Comparison of ENCODE assay signal across 8 cellular contexts in genomic region chr17:61411944-61412859, GRCh38. TPM values are rescaled to one million over a fixed set of nuclear protein-coding genes. Genes with fewer than 3 reads are reported as not detected.
DNase-seq lines count a peak whose midpoint lies in the region; ATAC-seq and TF ChIP-seq lines count a peak whose summit lies in the region.

No MANE protein-coding gene starts in this region.

- H3K36me3 ChIP-seq in Caco-2 (ENCODE audit: control insufficient read depth, insufficient read depth, low read length) (no peaks in the 10 kb centered on the region), HUES64 (ENCODE audit: insufficient read depth, low read length) (no peaks in the 10 kb centered on the region), PC-9 (ENCODE audit: low read depth) (no peaks in the 10 kb centered on the region)

- H3K4me3 Mint-ChIP-seq in Caco-2 (ENCODE audit: unreplicated experiment) (peak overlapping the region; percentile 77), nephron (peak overlapping the region; percentile 80 to 89 (median 87))
- peak overlapping the region; percentile 51 for H3K4me3 Mint-ChIP-seq in activated T-helper 2 cell treated with anti-CD3 and anti-CD28 coated beads, Interferon-gamma antibody, Interleukin-2, Interleukin-4, amounts not matched to agents 10 μg/mL and 5 μg/mL and 100 μg/mL, durations not matched to agents 14 hours and 24 hours and 36 hours (ENCODE audit: low read depth)
- peak overlapping the region; percentile 83 to 86 for H3K4me3 Mint-ChIP-seq in stimulated activated naive CD8-positive, alpha-beta T cell treated with anti-CD3 and anti-CD28 coated beads, Interleukin-15, amount 100 ng/mL, for 72 hours

- H3K27me3 Mint-ChIP-seq in Caco-2 (ENCODE audit: insufficient read depth, unreplicated experiment): no peaks in the 10 kb centered on the region
- peaks cover 56% of the 10 kb centered on the region for H3K27me3 Mint-ChIP-seq in activated T-helper 2 cell treated with anti-CD3 and anti-CD28 coated beads, Interferon-gamma antibody, Interleukin-2, Interleukin-4, amounts not matched to agents 10 μg/mL and 5 μg/mL and 100 μg/mL, durations not matched to agents 14 hours and 24 hours and 36 hours (ENCODE audit: low read depth)
- peaks cover 50% of the 10 kb centered on the region for H3K27me3 Mint-ChIP-seq in nephron (ENCODE audit: low read depth)
- H3K27me3 Mint-ChIP-seq in stimulated activated naive CD8-positive, alpha-beta T cell treated with anti-CD3 and anti-CD28 coated beads, Interleukin-15, amount 100 ng/mL, for 72 hours: peaks cover 85% of the 10 kb centered on the region

- TF ChIP-seq CTCF in Caco-2 (IDR thresholded peaks at IDR 0.05; ENCODE audit: insufficient read depth in 1 of 2, low read depth in 1 of 2, low read length in 1 of 2, severe bottlenecking in 1 of 2, unreplicated experiment in 1 of 2) (peak; percentile 95 to 100), PC-9 (conservative IDR thresholded peaks at IDR 0.05) (peak; percentile 99), fibroblast of the aortic adventitia (IDR thresholded peaks at IDR 0.05; ENCODE audit: insufficient read depth, low read length) (peak; percentile 87), nephron (IDR thresholded peaks at IDR 0.05; ENCODE audit: unreplicated experiment in 3 of 3) (peak; percentile 97 to 100 (median 99))

- no peaks in the 10 kb centered on the region for H3K9me3 ChIP-seq in Caco-2
- H3K9me3 ChIP-seq in HUES64 (ENCODE audit: insufficient read depth, low read depth, low read length): no peaks in the 10 kb centered on the region
- H3K9me3 ChIP-seq in PC-9 (ENCODE audit: insufficient read depth, low read depth): no peaks in the 10 kb centered on the region

- POLR2A ChIA-PET in Caco-2 (lab: Charles Lee): interaction anchor here (0.6 to 0.8 kb wide), 2 partner anchors 50 to 82 kb away, joined by 3 to 4 read pairs; no protein-coding TSS in a partner anchor
- POLR2A ChIA-PET in PC-9 (lab: Charles Lee; ENCODE audit: unreplicated experiment): interaction anchor here (0.6 to 0.7 kb wide), 5 partner anchors 156 to 654 kb away, joined by 3 to 8 read pairs (median 4); no protein-coding TSS in a partner anchor

- CTCF ChIA-PET in Caco-2 (lab: Charles Lee): interaction anchor here (0.6 to 2.9 kb wide), 21 partner anchors 11 to 440 kb away, joined by 3 to 40 read pairs (median 4); partner anchors contain the start of gene TBX2
- CTCF ChIA-PET in PC-9 (lab: Charles Lee): interaction anchor here (0.6 to 1.9 kb wide), 12 partner anchors 155 to 817 kb away, joined by 3 to 7 read pairs (median 3); partner anchors contain the start of gene BCAS3

- H3K4me1 ChIP-seq in Caco-2: peaks cover 7% of the 10 kb centered on the region; the same call in 1 of the 2 replicates
- peaks cover 3% of the 10 kb centered on the region; the same call in 1 of the 2 replicates for H3K4me1 ChIP-seq in HUES64 (ENCODE audit: insufficient read depth, low read length)
- H3K4me1 ChIP-seq in PC-9 (replicated peaks; ENCODE audit: insufficient read depth): 0 out of 2 replicates have a peak, but pooled peaks cover 6% of the 10 kb centered on the region

- ATAC-seq in GM21447 (IDR thresholded peaks at IDR 0.05; ENCODE audit: unreplicated experiment): peak; percentile 72
- peak; percentile 66 for ATAC-seq in stimulated activated naive CD8-positive, alpha-beta T cell treated with anti-CD3 and anti-CD28 coated beads, Interleukin-15, amount 100 ng/mL, for 72 hours

- H3K27ac Mint-ChIP-seq in Caco-2 (ENCODE audit: unreplicated experiment) (peak overlapping the region; percentile 63), nephron (peak overlapping the region; percentile 52 to 86 (median 85))
- H3K27ac Mint-ChIP-seq in activated T-helper 2 cell treated with anti-CD3 and anti-CD28 coated beads, Interferon-gamma antibody, Interleukin-2, Interleukin-4, amounts not matched to agents 10 μg/mL and 5 μg/mL and 100 μg/mL, durations not matched to agents 14 hours and 24 hours and 36 hours: no peak overlapping the region
- peak overlapping the region in 1 of 2 donors; percentile 7 for H3K27ac Mint-ChIP-seq in stimulated activated naive CD8-positive, alpha-beta T cell treated with anti-CD3 and anti-CD28 coated beads, Interleukin-15, amount 100 ng/mL, for 72 hours

- DNase-seq in Caco-2: peak; percentile 83 to 91
- DNase-seq in PC-9: peak; percentile 63 to 89
- DNase-seq in activated T-helper 2 cell treated with anti-CD3 and anti-CD28 coated beads, Interferon-gamma antibody, Interleukin-2, Interleukin-4, amounts not matched to agents 10 μg/mL and 5 μg/mL and 100 μg/mL, durations not matched to agents 14 hours and 24 hours and 36 hours (ENCODE audit: low spot score): peak; percentile 71
- DNase-seq in fibroblast of the aortic adventitia (ENCODE audit: low read depth): peak; percentile 81
- peak; percentile 84 to 86 for DNase-seq in stimulated activated naive CD8-positive, alpha-beta T cell treated with anti-CD3 and anti-CD28 coated beads, Interleukin-15, amount 100 ng/mL, for 72 hours

- H3K79me2 ChIP-seq in PC-9 (ENCODE audit: low read depth): no peaks in the 10 kb centered on the region

- peak overlapping the region; percentile 99 for H2AFZ ChIP-seq in PC-9

- H3K27me3 ChIP-seq in Caco-2 (replicated peaks; ENCODE audit: control insufficient read depth, insufficient read depth, low read length) (no peaks in the 10 kb centered on the region), HUES64 (ENCODE audit: insufficient read depth, low read length) (peaks cover 98% of the 10 kb centered on the region), PC-9 (ENCODE audit: insufficient read depth, low read depth) (no peaks in the 10 kb centered on the region)

- H3K36me3 Mint-ChIP-seq in Caco-2 (ENCODE audit: insufficient read depth, unreplicated experiment) (peaks cover 11% of the 10 kb centered on the region), nephron (ENCODE audit: low read depth) (peaks cover 11% of the 10 kb centered on the region)
- no peaks in the 10 kb centered on the region for H3K36me3 Mint-ChIP-seq in activated T-helper 2 cell treated with anti-CD3 and anti-CD28 coated beads, Interferon-gamma antibody, Interleukin-2, Interleukin-4, amounts not matched to agents 10 μg/mL and 5 μg/mL and 100 μg/mL, durations not matched to agents 14 hours and 24 hours and 36 hours (ENCODE audit: low read depth)

- H3F3A ChIP-seq in PC-9 (ENCODE audit: insufficient read depth, low read depth): no peaks in the 10 kb centered on the region

- H3K9me2 ChIP-seq in PC-9 (ENCODE audit: insufficient read depth): no peaks in the 10 kb centered on the region

- BruUV-seq in Caco-2 (replicated peaks; lab: Mats Ljungman, UMichigan): no TSS peak
- BruUV-seq in PC-9 (replicated peaks; lab: Mats Ljungman, UMichigan): no TSS peak

- peak overlapping the region; percentile 69 for H3K9ac ChIP-seq in HUES64 (ENCODE audit: low read depth, low read length)

- H3K4me1 Mint-ChIP-seq in Caco-2 (ENCODE audit: low read depth, unreplicated experiment) (no peaks in the 10 kb centered on the region), nephron (peaks cover 30% of the 10 kb centered on the region)
- H3K4me1 Mint-ChIP-seq in activated T-helper 2 cell treated with anti-CD3 and anti-CD28 coated beads, Interferon-gamma antibody, Interleukin-2, Interleukin-4, amounts not matched to agents 10 μg/mL and 5 μg/mL and 100 μg/mL, durations not matched to agents 14 hours and 24 hours and 36 hours (ENCODE audit: low read depth): peaks cover 8% of the 10 kb centered on the region
- peaks cover 40% of the 10 kb centered on the region for H3K4me1 Mint-ChIP-seq in stimulated activated naive CD8-positive, alpha-beta T cell treated with anti-CD3 and anti-CD28 coated beads, Interleukin-15, amount 100 ng/mL, for 72 hours

- no peak overlapping the region for H3K27ac ChIP-seq in HUES64 (ENCODE audit: low read depth, low read length)
- H3K27ac ChIP-seq in PC-9: peak overlapping the region; percentile 27

- intact Hi-C loops in Caco-2 (cut with micrococcal nuclease; ENCODE audit: unreplicated experiment) (loop anchor here (1.0 to 2.0 kb wide), 5 partner anchors 139 to 425 kb away; no protein-coding TSS in a partner anchor), PC-9 (cut with micrococcal nuclease; ENCODE audit: unreplicated experiment) (loop anchor here (1.0 to 5.0 kb wide), 6 partner anchors 163 to 697 kb away; no protein-coding TSS in a partner anchor)
- intact Hi-C loops in activated T-helper 2 cell treated with anti-CD3 and anti-CD28 coated beads, Interferon-gamma antibody, Interleukin-2, Interleukin-4, amounts not matched to agents 10 μg/mL and 5 μg/mL and 100 μg/mL, durations not matched to agents 14 hours and 24 hours and 36 hours (cut with micrococcal nuclease): loop anchor here (2.0 to 10.0 kb wide), 3 partner anchors 171 to 653 kb away; partner anchors contain the start of gene MED13

- peak overlapping the region; percentile 93 for H3K4me2 ChIP-seq in PC-9

- no peaks in the 10 kb centered on the region for H4K20me1 ChIP-seq in PC-9 (ENCODE audit: insufficient read depth)

- H3K9me3 Mint-ChIP-seq in Caco-2 (ENCODE audit: unreplicated experiment) (no peaks in the 10 kb centered on the region), nephron (no peaks in the 10 kb centered on the region)
- no peaks in the 10 kb centered on the region for H3K9me3 Mint-ChIP-seq in activated T-helper 2 cell treated with anti-CD3 and anti-CD28 coated beads, Interferon-gamma antibody, Interleukin-2, Interleukin-4, amounts not matched to agents 10 μg/mL and 5 μg/mL and 100 μg/mL, durations not matched to agents 14 hours and 24 hours and 36 hours
- no peaks in the 10 kb centered on the region for H3K9me3 Mint-ChIP-seq in stimulated activated naive CD8-positive, alpha-beta T cell treated with anti-CD3 and anti-CD28 coated beads, Interleukin-15, amount 100 ng/mL, for 72 hours

- H3K4me3 ChIP-seq in Caco-2 (ENCODE audit: low read depth, low read length) (peak overlapping the region; percentile 65), HUES64 (ENCODE audit: low read length) (peak overlapping the region; percentile 66), PC-9 (peak overlapping the region; percentile 92), fibroblast of the aortic adventitia (ENCODE audit: low read depth, low read length) (peak overlapping the region; percentile 78)

- WGBS in HUES64: under 1% methylated on average over 83 of the region's 83 CpGs

RNA-seq across cellular contexts. Expression of gene TBX2, which starts 12.6 kb away (rescaled TPM):
- total RNA-seq in Caco-2 (2022) (8.9 and 11.5 TPM in 2 replicates), PC-9 (2021) (0.44 and 0.60 TPM in 2 replicates), fibroblast of the aortic adventitia (ENCODE audit: low replicate concordance) (4.1 and 20.8 TPM in 2 replicates)
- polyA plus RNA-seq in HUES64 (2013, experiment 1 of 2): 0.65 TPM
- 0.38 TPM for polyA plus RNA-seq in HUES64 (2013, experiment 2 of 2)
- 0.14 and 0.21 TPM in 2 replicates for total RNA-seq in activated T-helper 2 cell treated with anti-CD3 and anti-CD28 coated beads, Interferon-gamma antibody, Interleukin-2, Interleukin-4, amounts not matched to agents 10 μg/mL and 5 μg/mL and 100 μg/mL, durations not matched to agents 14 hours and 24 hours and 36 hours

RNA-seq across cellular contexts. Expression of gene TBX4, which starts 40.0 kb away (rescaled TPM):
- total RNA-seq in Caco-2 (2022): 2.5 TPM in 2 replicates
- polyA plus RNA-seq in HUES64 (2013, experiment 1 of 2): 0.05 TPM
- polyA plus RNA-seq in HUES64 (2013, experiment 2 of 2): 0.44 TPM
- 0.88 TPM in 1 of 2 replicates, not detected in the other for total RNA-seq in PC-9 (2021)
- not detected in 2 replicates for total RNA-seq in activated T-helper 2 cell treated with anti-CD3 and anti-CD28 coated beads, Interferon-gamma antibody, Interleukin-2, Interleukin-4, amounts not matched to agents 10 μg/mL and 5 μg/mL and 100 μg/mL, durations not matched to agents 14 hours and 24 hours and 36 hours
- 0.16 TPM in 1 of 2 replicates, not detected in the other for total RNA-seq in fibroblast of the aortic adventitia (ENCODE audit: low replicate concordance)
